8 cellular contexts compared by ENCODE assay signal in genomic region chr3:38164136-38164965, GRCh38. TPM values are rescaled to one million over a fixed set of nuclear protein-coding genes. Genes with fewer than 3 reads are reported as not detected.
DNase-seq lines count a peak whose midpoint lies in the region; ATAC-seq and TF ChIP-seq lines count a peak whose summit lies in the region.

No MANE protein-coding gene starts in this region.

- H3K4me1 Mint-ChIP-seq in IgD-negative memory B cell = peaks cover 19 to 25% (median 21%) of the 10 kb centered on the region in 3 donors
- peaks cover 21 to 43% (median 43%) of the 10 kb centered on the region in 4 donors for H3K4me1 Mint-ChIP-seq in naive thymus-derived CD8-positive, alpha-beta T cell

- peak overlapping the region; percentile 98 for H3K27ac ChIP-seq in colonic mucosa

- DNase-seq in colonic mucosa (peak; percentile 42), EL (no peak), GF-D8 (lab: John Stamatoyannopoulos, UW) (no peak)
- no peak for DNase-seq in naive thymus-derived CD8-positive, alpha-beta T cell

- no peaks in the 10 kb centered on the region for H3K27me3 Mint-ChIP-seq in IgD-negative memory B cell
- no peaks in the 10 kb centered on the region for H3K27me3 Mint-ChIP-seq in naive thymus-derived CD8-positive, alpha-beta T cell

- H3K9me3 Mint-ChIP-seq in IgD-negative memory B cell = no peaks in the 10 kb centered on the region
- H3K9me3 Mint-ChIP-seq in naive thymus-derived CD8-positive, alpha-beta T cell = no peaks in the 10 kb centered on the region

- H3K36me3 ChIP-seq in colonic mucosa = no peaks in the 10 kb centered on the region

- H3K4me3 ChIP-seq in colonic mucosa = peak overlapping the region; percentile 95

- peaks cover 2% of the 10 kb centered on the region for H3K36me3 Mint-ChIP-seq in IgD-negative memory B cell
- H3K36me3 Mint-ChIP-seq in naive thymus-derived CD8-positive, alpha-beta T cell = peaks cover 0 to 4% (median 0%) of the 10 kb centered on the region in 3 donors

- H3K4me1 ChIP-seq in colonic mucosa = no peaks in the 10 kb centered on the region

- POLR2A ChIA-PET in naive thymus-derived CD8-positive, alpha-beta T cell (lab: Charles Lee) = interaction anchor here (1.0 to 5.8 kb wide), 12 partner anchors 10 to 332 kb away, joined by 3 to 192 read pairs (median 6); partner anchors contain the start of genes ACAA1, DLEC1, EXOG and MYD88

- no peaks in the 10 kb centered on the region for H3K27me3 ChIP-seq in colonic mucosa

- TF ChIP-seq CTCF in colonic mucosa (IDR thresholded peaks at IDR 0.05) = no peak

- H3K4me3 Mint-ChIP-seq in IgD-negative memory B cell = peak overlapping the region; percentile 88 to 96 (median 94)
- peak overlapping the region; percentile 88 to 97 (median 95) for H3K4me3 Mint-ChIP-seq in naive thymus-derived CD8-positive, alpha-beta T cell

- no peaks in the 10 kb centered on the region for H3K9me3 ChIP-seq in colonic mucosa

- peak; percentile 11 for ATAC-seq in GM19025 (IDR thresholded peaks at IDR 0.05; ENCODE audit: low read depth, unreplicated experiment)
- ATAC-seq in naive thymus-derived CD8-positive, alpha-beta T cell = peak; percentile 17 to 35
- no peak for ATAC-seq in HG02678 (IDR thresholded peaks at IDR 0.05; ENCODE audit: unreplicated experiment)
- no peak for ATAC-seq in GM18519 (IDR thresholded peaks at IDR 0.05; ENCODE audit: low FRiP score, unreplicated experiment)

- peak overlapping the region; percentile 95 to 100 (median 99) for H3K27ac Mint-ChIP-seq in IgD-negative memory B cell
- H3K27ac Mint-ChIP-seq in naive thymus-derived CD8-positive, alpha-beta T cell = peak overlapping the region; percentile 99 to 100 (median 100)

- H3K9ac ChIP-seq in colonic mucosa (ENCODE audit: low read depth in 2 of 2, low read length in 2 of 2) = peak overlapping the region; percentile 61 to 91

- intact Hi-C loops in colonic mucosa (cut with DNase I) = no loop called here

RNA-seq across cellular contexts. Expression of gene OXSR1, which starts 1.0 kb away (rescaled TPM):
- 13.0 TPM for polyA plus RNA-seq in IgD-negative memory B cell
- 10 to 100 TPM; 32.0 to 57.3 TPM for total RNA-seq in colonic mucosa
- 10 to 100 TPM; 40.3 to 40.8 TPM for total RNA-seq in naive thymus-derived CD8-positive, alpha-beta T cell
- polyA plus RNA-seq in naive thymus-derived CD8-positive, alpha-beta T cell = 10 to 100 TPM; 12.9 to 14.0 (median 13.1) TPM

RNA-seq across cellular contexts. Expression of gene MYD88, which starts 25.9 kb away (rescaled TPM):
- 83.0 TPM for polyA plus RNA-seq in IgD-negative memory B cell
- 10 to 100 TPM; 69.5 to 70.4 TPM for total RNA-seq in colonic mucosa
- total RNA-seq in naive thymus-derived CD8-positive, alpha-beta T cell = 10 to 100 TPM; 40.6 to 44.7 TPM
- polyA plus RNA-seq in naive thymus-derived CD8-positive, alpha-beta T cell = 10 to 100 TPM; 54.5 to 73.9 (median 71.8) TPM

RNA-seq across cellular contexts. Expression of gene ACAA1, which starts 27.4 kb away (rescaled TPM):
- 41.8 TPM for polyA plus RNA-seq in IgD-negative memory B cell
- total RNA-seq in colonic mucosa = 100 to 1,000 TPM; 135 to 167 TPM
- 10 to 100 TPM; 81.0 to 84.3 TPM for total RNA-seq in naive thymus-derived CD8-positive, alpha-beta T cell
- polyA plus RNA-seq in naive thymus-derived CD8-positive, alpha-beta T cell = 10 to 100 TPM; 53.5 to 64.8 (median 55.6) TPM

Comparison
In these comparisons a context has a peak if more than half of its experiments do, and no peak if none do; other contexts are left out.
1. ATAC-seq: peak in GM19025 (single experiment) and naive thymus-derived CD8-positive, alpha-beta T cell (2 of 2); none in HG02678 (single experiment) and GM18519 (single experiment).